8 cellular contexts compared by ENCODE assay signal in the genomic region with DNA sequence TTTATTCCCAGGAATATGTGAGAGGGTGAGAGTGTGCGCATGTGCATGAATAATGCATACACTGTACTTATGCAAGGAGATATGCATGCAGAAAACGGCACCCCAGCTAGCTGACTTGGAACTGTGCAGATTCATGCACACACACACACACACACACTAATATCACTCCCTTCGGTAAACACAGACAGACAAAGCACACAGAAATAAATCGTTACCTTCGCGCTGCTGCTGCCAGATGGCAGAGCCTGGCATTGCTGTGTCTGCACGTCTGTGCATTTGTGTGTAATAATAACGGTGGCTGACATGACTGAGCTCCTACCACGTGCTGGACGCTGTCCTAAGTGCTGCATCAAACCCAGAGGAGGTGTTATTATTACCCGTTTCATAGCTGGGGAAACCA. TPM values are rescaled to one million over a fixed set of nuclear protein-coding genes. Genes with fewer than 3 reads are reported as not detected.
DNase-seq lines count a peak whose midpoint lies in the region; ATAC-seq and TF ChIP-seq lines count a peak whose summit lies in the region.
"Had no signal": no experiment of that assay in that cellular context is flagged by ENCODE, and none has a peak within 500 bp of the region (broad histone marks: within the 10 kb centered on the region; RNA-seq: fewer than 3 reads in every experiment).

No MANE protein-coding gene starts in this region.

- no peaks in the 10 kb centered on the region for H3K79me2 ChIP-seq in GM23248 (ENCODE audit: insufficient read depth)

- no peak overlapping the region for H2AFZ ChIP-seq in GM23248

- H3K4me1 ChIP-seq in GM23248 (ENCODE audit: insufficient read depth) (peaks cover 24% of the 10 kb centered on the region), body of pancreas (peaks cover 29% of the 10 kb centered on the region), prostate gland (replicated peaks) (peaks cover 4% of the 10 kb centered on the region)

- H3K9me3 Mint-ChIP-seq in activated CD4-positive, alpha-beta T cell treated with anti-CD3 and anti-CD28 coated beads, Interleukin-2, amount 10 ng/mL, durations not matched to agents 24 days and 14 days, result no peaks in the 10 kb centered on the region

- H3K9me3 ChIP-seq in GM23248 (ENCODE audit: low read depth), result no peaks in the 10 kb centered on the region
- no peaks in the 10 kb centered on the region for H3K9me3 ChIP-seq in body of pancreas
- H3K9me3 ChIP-seq in prostate gland, result no peaks in the 10 kb centered on the region

- DNase-seq in GM23248 (peak; percentile 24), NCI-H2171 (lab: John Stamatoyannopoulos, UW) (peak; percentile 93), body of pancreas (peak; percentile 30 to 56 (median 48)), prostate gland (ENCODE audit: low spot score) (peak; percentile 46)
- DNase-seq in activated CD4-positive, alpha-beta T cell treated with anti-CD3 and anti-CD28 coated beads, Interleukin-2, amount 10 ng/mL, durations not matched to agents 24 days and 14 days, result no peak
- DNase-seq: left cardiac atrium had no signal

- TF ChIP-seq POLR2A in body of pancreas (IDR thresholded peaks at IDR 0.05), result no peak
- TF ChIP-seq POLR2A in prostate gland (IDR thresholded peaks at IDR 0.05), result no peak
- TF ChIP-seq POLR2A in GM18505 (IDR thresholded peaks at IDR 0.05; ENCODE audit: borderline replicate concordance, extremely low read depth, insufficient read depth, insufficient read length), result no peak

- in situ Hi-C loops in GM23248 (cut with MboI), result no loop called here

- H3K27ac ChIP-seq in GM23248 (no peak overlapping the region), body of pancreas (no peak overlapping the region), prostate gland (no peak overlapping the region)

- H3K4me1 Mint-ChIP-seq in activated CD4-positive, alpha-beta T cell treated with anti-CD3 and anti-CD28 coated beads, Interleukin-2, amount 10 ng/mL, durations not matched to agents 24 days and 14 days, result peaks cover 61% of the 10 kb centered on the region

- 58 to 61% methylated on average over 11 of the region's 11 CpGs for WGBS in GM23248 (ENCODE audit: low coverage in 1 of 2, low lambda C conversion rate in 2 of 2, missing lambda C conversion rate in 2 of 2), 2 experiments
- 11 to 13% methylated on average over 11 of the region's 11 CpGs for WGBS in body of pancreas, 2 donors
- WGBS in prostate gland, result 28% methylated on average over 11 of the region's 11 CpGs

- intact Hi-C loops in body of pancreas (cut with DNase I), result no loop called here
- intact Hi-C loops in prostate gland (cut with DNase I), result no loop called here
- intact Hi-C loops in activated CD4-positive, alpha-beta T cell treated with anti-CD3 and anti-CD28 coated beads, Interleukin-2, amount 10 ng/mL, durations not matched to agents 24 days and 14 days (cut with micrococcal nuclease), result no loop called here

- no peak overlapping the region for H3K27ac Mint-ChIP-seq in activated CD4-positive, alpha-beta T cell treated with anti-CD3 and anti-CD28 coated beads, Interleukin-2, amount 10 ng/mL, durations not matched to agents 24 days and 14 days

- peak; percentile 64 for ATAC-seq in body of pancreas
- ATAC-seq in GM18505 (IDR thresholded peaks at IDR 0.05; ENCODE audit: unreplicated experiment), result no peak
- ATAC-seq in HG02870 (IDR thresholded peaks at IDR 0.05; ENCODE audit: unreplicated experiment), result no peak

- H3K27me3 ChIP-seq in GM23248 (replicated peaks; ENCODE audit: insufficient read depth), result peaks cover 11% of the 10 kb centered on the region; the same call in 1 of the 2 replicates
- no peaks in the 10 kb centered on the region for H3K27me3 ChIP-seq in body of pancreas
- no peaks in the 10 kb centered on the region for H3K27me3 ChIP-seq in prostate gland (replicated peaks; ENCODE audit: insufficient read depth)

- H3K4me2 ChIP-seq in GM23248 (ENCODE audit: unreplicated experiment), result no peak overlapping the region

- no peak overlapping the region for H3K9ac ChIP-seq in GM23248

- H3K36me3 Mint-ChIP-seq in activated CD4-positive, alpha-beta T cell treated with anti-CD3 and anti-CD28 coated beads, Interleukin-2, amount 10 ng/mL, durations not matched to agents 24 days and 14 days (ENCODE audit: low read depth), result peaks cover 29% of the 10 kb centered on the region

- H3K36me3 ChIP-seq in GM23248 (ENCODE audit: low read depth), result no peaks in the 10 kb centered on the region
- no peaks in the 10 kb centered on the region for H3K36me3 ChIP-seq in body of pancreas (replicated peaks in 1 of 2; ENCODE audit: insufficient read depth in 1 of 2, low read depth in 2 of 2)
- no peaks in the 10 kb centered on the region for H3K36me3 ChIP-seq in prostate gland

- H4K20me1 ChIP-seq in GM23248 (ENCODE audit: insufficient read depth), result no peaks in the 10 kb centered on the region

- no peak overlapping the region for H3K4me3 Mint-ChIP-seq in activated CD4-positive, alpha-beta T cell treated with anti-CD3 and anti-CD28 coated beads, Interleukin-2, amount 10 ng/mL, durations not matched to agents 24 days and 14 days

- H3K4me3 ChIP-seq in GM23248, result no peak overlapping the region
- H3K4me3 ChIP-seq in body of pancreas, result no peak overlapping the region
- no peak overlapping the region for H3K4me3 ChIP-seq in prostate gland

- H3F3A ChIP-seq in GM23248 (ENCODE audit: insufficient read depth), result peaks cover 5% of the 10 kb centered on the region; the same call in 1 of the 2 replicates

- H3K27me3 Mint-ChIP-seq in activated CD4-positive, alpha-beta T cell treated with anti-CD3 and anti-CD28 coated beads, Interleukin-2, amount 10 ng/mL, durations not matched to agents 24 days and 14 days, result no peaks in the 10 kb centered on the region

- TF ChIP-seq CTCF in body of pancreas (IDR thresholded peaks at IDR 0.05), result peak in 3 of 7 experiments; percentile 12 to 33 (median 17)
- peak in 1 of 4 experiments; percentile 14 for TF ChIP-seq CTCF in prostate gland (IDR thresholded peaks at IDR 0.05)

- H3K9me2 ChIP-seq in GM23248 (ENCODE audit: insufficient read depth), result no peaks in the 10 kb centered on the region

RNA-seq across cellular contexts. Expression of a gene that starts 36.8 kb away (rescaled TPM):
- 0.63 and 0.65 TPM in 2 replicates for total RNA-seq in GM23248 (2014; rRNA removed; shearing (Covaris generic))
- 0.13 and 0.18 TPM in 2 replicates for polyA plus RNA-seq in GM23248 (2016; fragmentation: Nextera tagmentation; extraction: Ambion mirVana)
- total RNA-seq in body of pancreas (10 to 100 TPM in 1 of 2 donors, 1 to 10 TPM in 1; 9.1 to 14.5 TPM), prostate gland (10 to 100 TPM in 1 of 2 donors, 1 to 10 TPM in 1; 7.4 to 37.9 TPM)
- 64.3 and 65.5 TPM in 2 replicates for total RNA-seq in activated CD4-positive, alpha-beta T cell treated with anti-CD3 and anti-CD28 coated beads, Interleukin-2, amount 10 ng/mL, durations not matched to agents 24 days and 14 days
